Comparison of ENCODE assay signal across 7 cellular contexts in the genomic region with DNA sequence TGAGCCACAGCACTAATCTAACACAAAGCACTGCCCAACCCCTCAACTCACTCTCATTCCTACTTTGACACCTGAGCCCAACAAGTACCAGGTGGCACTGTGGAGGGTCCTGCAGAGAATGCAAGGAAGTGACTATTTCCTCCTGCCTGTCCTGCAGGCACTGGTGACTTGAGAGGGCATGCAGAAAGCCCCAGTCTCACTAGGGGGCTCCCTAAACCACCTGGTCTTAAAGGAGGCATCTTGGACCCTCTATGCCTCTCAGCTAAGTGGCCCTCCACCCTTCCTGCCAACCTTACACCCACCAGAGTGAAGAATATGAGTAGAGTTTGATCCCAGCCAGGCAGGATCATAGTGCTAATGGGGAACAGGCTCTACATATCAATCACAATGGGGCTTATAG. TPM values are rescaled to one million over a fixed set of nuclear protein-coding genes. Genes with fewer than 3 reads are reported as not detected.
DNase-seq lines count a peak whose midpoint lies in the region; ATAC-seq and TF ChIP-seq lines count a peak whose summit lies in the region.
"Had no signal": no experiment of that assay in that cellular context is flagged by ENCODE, and none has a peak within 500 bp of the region (broad histone marks: within the 10 kb centered on the region; RNA-seq: fewer than 3 reads in every experiment).

No MANE protein-coding gene starts in this region.

- peak; percentile 56 for TF ChIP-seq CTCF in fibroblast of the aortic adventitia (IDR thresholded peaks at IDR 0.05; ENCODE audit: insufficient read depth, low read length)

- DNase-seq in G401 (ENCODE audit: low spot score) (peak; percentile 14), NCI-H1694 treated with DMSO at 0.1 percent for 48 hours (lab: John Stamatoyannopoulos, UW) (peak; percentile 0), fibroblast of the aortic adventitia (ENCODE audit: low read depth) (peak; percentile 32), globus pallidus (ENCODE audit: low spot score) (no peak)

- ATAC-seq in GM18861 (IDR thresholded peaks at IDR 0.05; ENCODE audit: unreplicated experiment) (no peak), HG02623 (IDR thresholded peaks at IDR 0.05; ENCODE audit: unreplicated experiment) (no peak)

- in situ Hi-C loops in G401 (cut with HindIII; ENCODE audit: low sequenced_read_pairs) = no loop called here

- H3K4me3 ChIP-seq in fibroblast of the aortic adventitia (ENCODE audit: low read depth, low read length) = no peak overlapping the region

RNA-seq across cellular contexts. Expression of gene TRAIP, which starts 15.2 kb away (rescaled TPM):
- total RNA-seq in G401 (2014; rRNA removed; shearing (Covaris generic)) = 7.2 and 20.4 TPM in 2 replicates
- total RNA-seq in fibroblast of the aortic adventitia (ENCODE audit: low replicate concordance) = 1.3 and 7.7 TPM in 2 replicates

RNA-seq across cellular contexts. Expression of gene UBA7, which starts 27.4 kb away (rescaled TPM):
- 0.14 and 0.49 TPM in 2 replicates for total RNA-seq in G401 (2014; rRNA removed; shearing (Covaris generic))
- 22.8 and 69.4 TPM in 2 replicates for total RNA-seq in fibroblast of the aortic adventitia (ENCODE audit: low replicate concordance)

RNA-seq across cellular contexts. Expression of gene CAMKV, which starts 28.6 kb away (rescaled TPM):
- total RNA-seq in G401 (2014; rRNA removed; shearing (Covaris generic)) = 1.4 and 2.1 TPM in 2 replicates
- total RNA-seq in fibroblast of the aortic adventitia (ENCODE audit: low replicate concordance) = not detected in 2 replicates

RNA-seq across cellular contexts. Expression of gene INKA1, which starts 38.1 kb away (rescaled TPM):
- total RNA-seq in G401 (2014; rRNA removed; shearing (Covaris generic)) = 0.68 and 5.2 TPM in 2 replicates
- 4.4 and 9.5 TPM in 2 replicates for total RNA-seq in fibroblast of the aortic adventitia (ENCODE audit: low replicate concordance)

RNA-seq across cellular contexts. Expression of gene CDHR4, which starts 41.5 kb away (rescaled TPM):
- total RNA-seq in G401 (2014; rRNA removed; shearing (Covaris generic)) = not detected in 2 replicates
- total RNA-seq in fibroblast of the aortic adventitia (ENCODE audit: low replicate concordance) = 0.09 TPM in 1 of 2 replicates, not detected in the other
- total RNA-seq: LHCN-M2 had no signal

Comparison
In these comparisons a context has a peak if more than half of its experiments do, and no peak if none do; other contexts are left out.
1. RNA of gene UBA7, which starts 27.4 kb away (total RNA-seq): 22.8 to 69.4 TPM in fibroblast of the aortic adventitia; 0.14 to 0.49 TPM in G401; every median in the first group is over 10 times any median in the second.